In genomic region chr3:66297917-66298316, GRCh38 we compare ENCODE assay signal across 8 cellular contexts.
DNase-seq lines count a peak whose midpoint lies in the region; ATAC-seq and TF ChIP-seq lines count a peak whose summit lies in the region.

No MANE protein-coding gene starts in this region.

- peak; percentile 11 for DNase-seq in A172 (ENCODE audit: low spot score)
- peak; percentile 35 for DNase-seq in GM04504 (ENCODE audit: low read depth)
- peak; percentile 80 for DNase-seq in astrocyte of the spinal cord (ENCODE audit: low read depth, low spot score)
- DNase-seq in medulla oblongata (ENCODE audit: extremely low spot score): peak; percentile 52
- DNase-seq in mesendoderm: no peak
- no peak for DNase-seq in NCI-H2227 treated with DMSO at 0.1 percent for 48 hours (lab: John Stamatoyannopoulos, UW)
- DNase-seq in SHP77 (lab: John Stamatoyannopoulos, UW): no peak

- no peak overlapping the region for H4K5ac ChIP-seq in mesendoderm (ENCODE audit: low read length)

- in situ Hi-C loops in astrocyte of the spinal cord (cut with HindIII; ENCODE audit: low sequenced_read_pairs): no loop called here

- H3K4ac ChIP-seq in mesendoderm (ENCODE audit: low read depth, low read length): no peak overlapping the region

- TF ChIP-seq CTCF in astrocyte of the spinal cord (IDR thresholded peaks at IDR 0.05; ENCODE audit: low read depth, low read length): no peak

- no peaks in the 10 kb centered on the region for H3K36me3 ChIP-seq in mesendoderm (ENCODE audit: control insufficient read depth, insufficient read depth, low read length)

- H2AK5ac ChIP-seq in mesendoderm (ENCODE audit: low read length): no peak overlapping the region

- no peaks in the 10 kb centered on the region for H3K4me1 ChIP-seq in mesendoderm (ENCODE audit: control insufficient read depth, low read depth, low read length)

- H2BK15ac ChIP-seq in mesendoderm (replicated peaks; ENCODE audit: low read depth): no peak overlapping the region

- H3K23ac ChIP-seq in mesendoderm (ENCODE audit: low read length): no peak overlapping the region

- no peaks in the 10 kb centered on the region for H3K27me3 ChIP-seq in mesendoderm (ENCODE audit: insufficient read depth, low read length, poor library complexity)

- H3K79me1 ChIP-seq in mesendoderm (ENCODE audit: low read length): no peaks in the 10 kb centered on the region

- H3K4me3 ChIP-seq in astrocyte of the spinal cord (ENCODE audit: low read depth, low read length): no peak overlapping the region
- H3K4me3 ChIP-seq in mesendoderm (ENCODE audit: low read length): no peak overlapping the region

- H3K79me2 ChIP-seq in mesendoderm (ENCODE audit: control insufficient read depth, insufficient read depth, low read length): no peaks in the 10 kb centered on the region

- no peak overlapping the region for H3K56ac ChIP-seq in mesendoderm (ENCODE audit: low read length)

- WGBS in mesendoderm (ENCODE audit: extremely low coverage, insufficient coverage, low lambda C conversion rate): no CpG with 5 or more reads among the region's 2 CpGs

- no peak overlapping the region for H2BK5ac ChIP-seq in mesendoderm (ENCODE audit: low read length)

- H4K8ac ChIP-seq in mesendoderm (ENCODE audit: low read depth, low read length): no peak overlapping the region

- no peak overlapping the region for H2BK120ac ChIP-seq in mesendoderm (ENCODE audit: low read depth, low read length)

- H3K27ac ChIP-seq in mesendoderm (ENCODE audit: low read depth, low read length): no peak overlapping the region

- no peak overlapping the region for H3K9ac ChIP-seq in mesendoderm (ENCODE audit: low read length)

- H3K4me2 ChIP-seq in mesendoderm (ENCODE audit: low read length): no peak overlapping the region

- ATAC-seq in GM19455 (IDR thresholded peaks at IDR 0.05; ENCODE audit: unreplicated experiment): no peak

- no peak overlapping the region for H3K18ac ChIP-seq in mesendoderm (ENCODE audit: low read length)

Comparison
In these comparisons a context has a peak if more than half of its experiments do, and no peak if none do; other contexts are left out.
1. DNase-seq: peak in A172 (single experiment), GM04504 (single experiment), astrocyte of the spinal cord (single experiment) and medulla oblongata (single experiment); none in mesendoderm (single experiment), NCI-H2227 treated with DMSO at 0.1 percent for 48 hours (single experiment) and SHP77 (0 of 2).